In the genomic region with DNA sequence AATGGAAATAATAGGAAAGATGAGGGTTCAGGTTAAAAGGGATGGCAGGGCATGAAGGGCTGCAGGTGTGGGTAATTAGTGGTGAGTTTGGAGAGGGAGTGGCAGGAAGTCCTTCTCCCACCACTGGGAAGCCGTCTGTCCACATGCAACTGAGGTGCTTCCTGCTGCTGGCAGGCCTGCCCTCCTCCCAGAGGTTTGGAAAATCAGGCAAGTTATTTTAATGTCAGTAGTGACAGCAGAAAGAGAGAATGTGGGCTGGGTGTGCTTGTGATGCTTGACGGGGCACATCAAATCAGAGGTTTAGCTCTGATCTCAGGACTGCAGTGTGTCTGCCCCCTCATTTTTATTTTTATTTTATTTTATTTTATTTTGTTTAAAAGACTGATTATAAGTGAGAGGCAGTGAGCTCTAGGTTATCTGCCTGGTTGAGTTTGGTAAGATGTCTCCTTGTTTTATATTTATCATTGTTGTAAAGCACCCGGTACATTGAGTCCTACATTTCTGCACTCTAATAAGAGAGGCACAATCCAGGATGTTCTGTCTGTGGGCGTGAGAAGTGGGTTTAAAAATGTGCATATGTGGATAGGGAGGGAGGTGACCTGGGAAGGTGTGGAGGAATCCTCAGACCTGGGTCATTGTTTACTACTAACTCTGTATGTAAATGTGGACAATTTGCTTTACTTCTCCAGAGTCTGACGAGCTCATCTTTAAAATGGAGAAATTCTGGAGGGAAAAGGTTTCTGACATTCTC, we compare ENCODE assay signal across 18 cellular contexts.
"Had no signal": no experiment of that assay in that cellular context is flagged by ENCODE, and none has a peak within 500 bp of the region (broad histone marks: within the 10 kb centered on the region; RNA-seq: fewer than 3 reads in every experiment).

No MANE protein-coding gene starts in this region.

- H3K27ac Mint-ChIP-seq: activated B cell treated with CpG ODN at 0.5 μM for 24 hours; activated CD4-positive, alpha-beta memory T cell treated with anti-CD3 and anti-CD28 coated beads, Interleukin-2, amount 10 ng/mL, durations not matched to agents 7 days and 5 days; activated T-cell treated with anti-CD3 and anti-CD28 coated beads, Interleukin-2, amount 50 U/mL, for 24 hours; activated T-helper 2 cell treated with anti-CD3 and anti-CD28 coated beads, Interferon-gamma antibody, Interleukin-2, Interleukin-4, amounts not matched to agents 10 μg/mL and 5 μg/mL and 100 μg/mL, durations not matched to agents 14 hours and 24 hours and 36 hours; brain; nephron progenitor cell; stimulated activated naive CD8-positive, alpha-beta T cell treated with anti-CD3 and anti-CD28 coated beads, Interleukin-15, Interleukin-2, amounts not matched to agents 100 ng/mL and 50 ng/mL, for 24 hours; T-helper 2 cell treated with Interferon-gamma antibody and Interleukin-4, amounts not matched to agents 5 μg/mL and 100 μg/mL, for 36 hours had no signal

- H3K36me3 Mint-ChIP-seq: brain had no signal

- H3K4me3 Mint-ChIP-seq: activated B cell treated with CpG ODN at 0.5 μM for 24 hours; activated CD4-positive, alpha-beta memory T cell treated with anti-CD3 and anti-CD28 coated beads, Interleukin-2, amount 10 ng/mL, durations not matched to agents 7 days and 5 days; activated T-cell treated with anti-CD3 and anti-CD28 coated beads, Interleukin-2, amount 50 U/mL, for 24 hours; brain; nephron progenitor cell; stimulated activated naive CD8-positive, alpha-beta T cell treated with anti-CD3 and anti-CD28 coated beads, Interleukin-15, Interleukin-2, amounts not matched to agents 100 ng/mL and 50 ng/mL, for 24 hours; T-helper 2 cell treated with Interferon-gamma antibody and Interleukin-4, amounts not matched to agents 5 μg/mL and 100 μg/mL, for 36 hours had no signal

- DNase-seq: activated B cell treated with CpG ODN at 0.5 μM for 24 hours; activated CD4-positive, alpha-beta memory T cell treated with anti-CD3 and anti-CD28 coated beads, Interleukin-2, amount 10 ng/mL, durations not matched to agents 7 days and 5 days; activated CD4-positive, alpha-beta T cell treated with anti-CD3 and anti-CD28 coated beads for 4 hours; activated naive CD4-positive, alpha-beta T cell treated with Interleukin-2 at 50 U/mL for 16 hours; activated T-cell treated with anti-CD3 and anti-CD28 coated beads, Interleukin-2, amount 50 U/mL, for 24 hours; central memory CD4-positive, alpha-beta T cell; dorsolateral prefrontal cortex; foreskin fibroblast; midbrain; nephron progenitor cell; right cardiac atrium; stimulated activated CD4-positive, alpha-beta T cell treated with anti-CD3 and anti-CD28 coated beads, Interleukin-15, amount 100 ng/mL, for 24 hours; stimulated activated CD4-positive, alpha-beta T cell treated with anti-CD3 and anti-CD28 coated beads, Interleukin-2, amount 100 ng/mL, for 48 hours; trophoblast cell had no signal

- ATAC-seq: right cardiac atrium had no signal

- H3K4me1 Mint-ChIP-seq: activated B cell treated with CpG ODN at 0.5 μM for 24 hours; activated CD4-positive, alpha-beta memory T cell treated with anti-CD3 and anti-CD28 coated beads, Interleukin-2, amount 10 ng/mL, durations not matched to agents 7 days and 5 days; brain had no signal

- H3K27me3 Mint-ChIP-seq: activated CD4-positive, alpha-beta memory T cell treated with anti-CD3 and anti-CD28 coated beads, Interleukin-2, amount 10 ng/mL, durations not matched to agents 7 days and 5 days had no signal

- H3K9me3 Mint-ChIP-seq: activated B cell treated with CpG ODN at 0.5 μM for 24 hours; activated CD4-positive, alpha-beta memory T cell treated with anti-CD3 and anti-CD28 coated beads, Interleukin-2, amount 10 ng/mL, durations not matched to agents 7 days and 5 days; activated T-cell treated with anti-CD3 and anti-CD28 coated beads, Interleukin-2, amount 50 U/mL, for 24 hours; activated T-helper 2 cell treated with anti-CD3 and anti-CD28 coated beads, Interferon-gamma antibody, Interleukin-2, Interleukin-4, amounts not matched to agents 10 μg/mL and 5 μg/mL and 100 μg/mL, durations not matched to agents 14 hours and 24 hours and 36 hours; brain; nephron progenitor cell; stimulated activated naive CD8-positive, alpha-beta T cell treated with anti-CD3 and anti-CD28 coated beads, Interleukin-15, Interleukin-2, amounts not matched to agents 100 ng/mL and 50 ng/mL, for 24 hours; T-helper 2 cell treated with Interferon-gamma antibody and Interleukin-4, amounts not matched to agents 5 μg/mL and 100 μg/mL, for 36 hours had no signal
